ENCODE assay signal across 17 cellular contexts in the genomic region with DNA sequence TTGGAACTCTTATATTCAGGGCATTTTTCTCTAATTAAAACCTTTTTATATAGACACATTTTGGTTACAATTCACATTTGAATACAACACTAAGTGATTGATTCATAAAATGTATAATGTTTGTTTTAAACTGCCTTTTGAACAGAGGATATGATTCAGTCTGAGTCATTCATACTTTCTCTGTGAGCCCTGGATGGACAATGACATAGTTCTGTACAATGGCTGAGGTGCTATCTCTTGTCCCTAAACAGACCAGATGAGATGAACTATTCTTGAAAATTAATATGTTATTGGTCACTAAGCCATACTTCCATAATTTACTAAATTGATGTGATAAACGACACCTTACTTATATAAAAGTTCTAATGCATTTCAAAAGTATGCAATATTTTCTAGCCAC.
A peak's percentile ranks its signal among the peaks of the same experiment; 100 is the strongest.
DNase-seq lines count a peak whose midpoint lies in the region; ATAC-seq and TF ChIP-seq lines count a peak whose summit lies in the region.
"Had no signal": no experiment of that assay in that cellular context is flagged by ENCODE, and none has a peak within 500 bp of the region (broad histone marks: within the 10 kb centered on the region; RNA-seq: fewer than 3 reads in every experiment).

No MANE protein-coding gene starts in this region.

- H3K4me3 ChIP-seq in Panc1 (ENCODE audit: low read depth in 2 of 2, low read length in 2 of 2) (no peak overlapping the region), osteoblast (ENCODE audit: insufficient read depth, low read length) (no peak overlapping the region), body of pancreas (no peak overlapping the region)

- intact Hi-C loops in Panc1 (cut with micrococcal nuclease; ENCODE audit: unreplicated experiment) = no loop called here
- intact Hi-C loops in body of pancreas (cut with DNase I) = no loop called here

- no peak for TF ChIP-seq POLR2A in body of pancreas (IDR thresholded peaks at IDR 0.05)

- no peaks in the 10 kb centered on the region for H3K79me2 ChIP-seq in osteoblast (ENCODE audit: insufficient read depth, low read length)

- no peaks in the 10 kb centered on the region for H3K27me3 ChIP-seq in Panc1 (ENCODE audit: control insufficient read depth, insufficient read depth, low read length)
- no peaks in the 10 kb centered on the region for H3K27me3 ChIP-seq in osteoblast (ENCODE audit: insufficient read depth, low read length)
- H3K27me3 ChIP-seq in body of pancreas = no peaks in the 10 kb centered on the region

- CTCF ChIA-PET in Panc1 (lab: Charles Lee) = no interaction called here

- no peak overlapping the region for H2AFZ ChIP-seq in osteoblast (ENCODE audit: low read length)

- H4K20me1 ChIP-seq in osteoblast (ENCODE audit: insufficient read depth, low read length) = no peaks in the 10 kb centered on the region

- H3K9me3 ChIP-seq in Panc1 (ENCODE audit: control insufficient read depth, insufficient read depth, low read depth, low read length) (peaks cover 4% of the 10 kb centered on the region; the same call in 1 of the 2 replicates), osteoblast (ENCODE audit: low read depth, low read length) (no peaks in the 10 kb centered on the region), body of pancreas (no peaks in the 10 kb centered on the region)

- 36 to 43% methylated on average over 1 of the region's 1 CpG for WGBS in body of pancreas, 2 donors

- H3K36me3 ChIP-seq in Panc1 (ENCODE audit: control insufficient read depth, insufficient read depth, low read length) (no peaks in the 10 kb centered on the region), osteoblast (ENCODE audit: insufficient read depth, low read length) (no peaks in the 10 kb centered on the region), body of pancreas (replicated peaks in 1 of 2; ENCODE audit: insufficient read depth in 1 of 2, low read depth in 2 of 2) (no peaks in the 10 kb centered on the region)

- H3K27ac ChIP-seq in Panc1 (ENCODE audit: low read length) = no peak overlapping the region
- H3K27ac ChIP-seq in osteoblast (ENCODE audit: low read depth, low read length) = no peak overlapping the region
- no peak overlapping the region for H3K27ac ChIP-seq in body of pancreas
- H3K27ac ChIP-seq: C4-2B had no signal

- DNase-seq in EH (ENCODE audit: low read depth) = peak; percentile 52
- DNase-seq in Panc1 (ENCODE audit: low read depth, low spot score) = peak; percentile 54
- peak; percentile 15 to 59 for DNase-seq in dermis microvascular lymphatic vessel endothelial cell (ENCODE audit: low read depth in 2 of 2)
- DNase-seq in osteoblast (ENCODE audit: insufficient read length, low spot score, missing footprints) = peak; percentile 8
- DNase-seq in G401 (ENCODE audit: low spot score) = no peak
- DNase-seq in body of pancreas = no peak
- DNase-seq: activated T-cell treated with anti-CD3 and anti-CD28 coated beads, Interleukin-2, amount 50 U/mL, for 48 hours; left colon; NCI-H146; NCI-H510A treated with DMSO at 0.1 percent for 48 hours; OCI-M1; right cardiac atrium; stimulated activated naive B cell treated with anti-CD40 and anti-IgM and Interleukin-4, amounts not matched to agents 10 μg/mL and 1 μg/mL and 100 μg/mL, for 72 hours had no signal

- in situ Hi-C loops in Panc1 (cut with HindIII; ENCODE audit: low pct_unique_long_range_greater_than_20kb, low sequenced_read_pairs) = no loop called here
- in situ Hi-C loops in G401 (cut with HindIII; ENCODE audit: low sequenced_read_pairs) = no loop called here

- BruUV-seq in Panc1 (replicated peaks; lab: Mats Ljungman, UMichigan) = no TSS peak

- no peak overlapping the region for H3K4me2 ChIP-seq in osteoblast (ENCODE audit: insufficient read depth, low read length)

- POLR2A ChIA-PET in Panc1 (lab: Charles Lee) = no interaction called here

- TF ChIP-seq CTCF in Panc1 (IDR thresholded peaks at IDR 0.05) (no peak), osteoblast (IDR thresholded peaks at IDR 0.05; ENCODE audit: extremely low read depth, low read depth, low read length) (no peak), body of pancreas (IDR thresholded peaks at IDR 0.05) (no peak)

- H3K4me1 ChIP-seq in Panc1 (ENCODE audit: control insufficient read depth, insufficient read depth, low read length) (no peaks in the 10 kb centered on the region), osteoblast (ENCODE audit: insufficient read depth, low read length) (peaks cover 8% of the 10 kb centered on the region), body of pancreas (no peaks in the 10 kb centered on the region)

- ATAC-seq in Panc1 = peak; percentile 85
- ATAC-seq in GM18873 (IDR thresholded peaks at IDR 0.05; ENCODE audit: low FRiP score, unreplicated experiment) = no peak
- no peak for ATAC-seq in HG03521 (IDR thresholded peaks at IDR 0.05; ENCODE audit: unreplicated experiment)
- ATAC-seq in body of pancreas = no peak
- ATAC-seq: left colon; natural killer cell treated with Interleukin-12 subunit alpha and Interleukin-12 subunit beta and Interleukin-15 and Interleukin-18, amount 100 ng/mL, for 72 hours; right cardiac atrium; stimulated activated naive B cell treated with anti-CD40 and anti-IgM and Interleukin-4, amounts not matched to agents 10 μg/mL and 1 μg/mL and 100 μg/mL, for 72 hours had no signal

Comparison
In these comparisons a context has a peak if more than half of its experiments do, and no peak if none do; other contexts are left out.
1. DNase-seq: peak in EH (single experiment), Panc1 (single experiment), dermis microvascular lymphatic vessel endothelial cell (2 of 2) and osteoblast (single experiment); none in G401 (single experiment) and body of pancreas (0 of 4).